ENCODE assay signal across 9 cellular contexts in genomic region chr17:50117202-50118040, GRCh38. TPM values are rescaled to one million over a fixed set of nuclear protein-coding genes. Genes with fewer than 3 reads are reported as not detected.
DNase-seq lines count a peak whose midpoint lies in the region; ATAC-seq and TF ChIP-seq lines count a peak whose summit lies in the region.
"Had no signal": no experiment of that assay in that cellular context is flagged by ENCODE, and none has a peak within 500 bp of the region (broad histone marks: within the 10 kb centered on the region; RNA-seq: fewer than 3 reads in every experiment).

No MANE protein-coding gene starts in this region.

- H3K4me1 Mint-ChIP-seq in progenitor cell of endocrine pancreas (ENCODE audit: low read depth), result peaks cover 4% of the 10 kb centered on the region

- H3K9me3 Mint-ChIP-seq in progenitor cell of endocrine pancreas (ENCODE audit: low read depth), result no peaks in the 10 kb centered on the region

- ATAC-seq in HG02981 (IDR thresholded peaks at IDR 0.05; ENCODE audit: unreplicated experiment) (no peak), GM18873 (IDR thresholded peaks at IDR 0.05; ENCODE audit: low FRiP score, unreplicated experiment) (no peak)

- DNase-seq in NCI-H510A treated with DMSO at 0.1 percent for 48 hours (lab: John Stamatoyannopoulos, UW), result peak; percentile 65
- DNase-seq in activated T-helper 1 cell treated with anti-CD3 and anti-CD28 coated beads, Interleukin-2, amount 50 U/mL, for 16 hours (ENCODE audit: low read depth in 1 of 2, low spot score in 1 of 2), result peak; percentile 39 to 53
- DNase-seq in fibroblast of villous mesenchyme (ENCODE audit: low read depth), result peak; percentile 56
- DNase-seq in progenitor cell of endocrine pancreas (ENCODE audit: low spot score, unreplicated experiment), result peak; percentile 81
- no peak for DNase-seq in DMS79 treated with DMSO at 0.1 percent for 48 hours (lab: John Stamatoyannopoulos, UW)

- H3K36me3 Mint-ChIP-seq in progenitor cell of endocrine pancreas (ENCODE audit: insufficient read depth), result no peaks in the 10 kb centered on the region

- H3K27me3 Mint-ChIP-seq in progenitor cell of endocrine pancreas, result peaks cover 48% of the 10 kb centered on the region

- peak overlapping the region; percentile 62 for H3K27ac Mint-ChIP-seq in progenitor cell of endocrine pancreas

- no peak overlapping the region for H3K4me3 Mint-ChIP-seq in progenitor cell of endocrine pancreas (ENCODE audit: low read depth)

- TF ChIP-seq CTCF in GM12873 (IDR thresholded peaks at IDR 0.05; ENCODE audit: insufficient read depth, low read depth, low read length, missing control alignments) (peak; percentile 63), fibroblast of villous mesenchyme (IDR thresholded peaks at IDR 0.05; ENCODE audit: insufficient read depth, low read depth, low read length) (peak; percentile 62), progenitor cell of endocrine pancreas (IDR thresholded peaks at IDR 0.05; ENCODE audit: unreplicated experiment) (peak; percentile 78)

- H3K4me3 ChIP-seq in fibroblast of villous mesenchyme (ENCODE audit: low read depth, low read length), result no peak overlapping the region

RNA-seq across cellular contexts. Expression of gene SAMD14, which starts 12.5 kb away (rescaled TPM):
- total RNA-seq in fibroblast of villous mesenchyme (4.7 and 5.8 TPM in 2 replicates), progenitor cell of endocrine pancreas (6.0 and 7.7 TPM in 2 replicates)

RNA-seq across cellular contexts. Expression of gene PDK2, which starts 22.3 kb away (rescaled TPM):
- total RNA-seq in fibroblast of villous mesenchyme (20.3 and 20.6 TPM in 2 replicates), progenitor cell of endocrine pancreas (35.7 and 37.1 TPM in 2 replicates)

RNA-seq across cellular contexts. Expression of gene PPP1R9B, which starts 33.1 kb away (rescaled TPM):
- total RNA-seq in fibroblast of villous mesenchyme, result 38.7 and 47.1 TPM in 2 replicates
- 34.3 and 35.7 TPM in 2 replicates for total RNA-seq in progenitor cell of endocrine pancreas

RNA-seq across cellular contexts. Expression of gene SGCA, which starts 48.4 kb away (rescaled TPM):
- total RNA-seq in fibroblast of villous mesenchyme (0.32 TPM in 1 of 2 replicates, not detected in the other), progenitor cell of endocrine pancreas (not detected in 2 replicates)
- total RNA-seq: SK-MEL-5 had no signal
